Comparison of ENCODE assay signal across 1 cellular context in genomic region chr4:159150838-159151390, GRCh38.
TF ChIP-seq lines count a peak whose summit lies in the region.

No MANE protein-coding gene starts in this region.

TF ChIP-seq in SK-N-SH, 30 proteins besides CTCF, POLR2A, EP300 and RAD21 (continued from another document):
- TF ChIP-seq RXRA (IDR thresholded peaks at IDR 0.05; ENCODE audit: borderline replicate concordance, low read depth), result no peak
- TF ChIP-seq IRF3 (IDR thresholded peaks at IDR 0.05; ENCODE audit: low read depth, low read length), result no peak
- TF ChIP-seq TAF1 (IDR thresholded peaks at IDR 0.05; ENCODE audit: borderline replicate concordance, low read depth, low read length), result no peak
- TF ChIP-seq NRF1 (IDR thresholded peaks at IDR 0.05; ENCODE audit: low read depth, low read length), result no peak
- no peak for TF ChIP-seq ELF1 (IDR thresholded peaks at IDR 0.05)
- no peak for TF ChIP-seq JUND (IDR thresholded peaks at IDR 0.05)
- TF ChIP-seq CHD2 (IDR thresholded peaks at IDR 0.05; ENCODE audit: low read length, partially characterized antibody), result no peak
- TF ChIP-seq PBX3 (IDR thresholded peaks at IDR 0.05), result no peak
